ENCODE assay signal across 9 cellular contexts in genomic region chr10:124403548-124403947, GRCh38. TPM values are rescaled to one million over a fixed set of nuclear protein-coding genes. Genes with fewer than 3 reads are reported as not detected.
DNase-seq lines count a peak whose midpoint lies in the region; ATAC-seq and TF ChIP-seq lines count a peak whose summit lies in the region.
"Had no signal": no experiment of that assay in that cellular context is flagged by ENCODE, and none has a peak within 500 bp of the region (broad histone marks: within the 10 kb centered on the region; RNA-seq: fewer than 3 reads in every experiment).

No MANE protein-coding gene starts in this region.

- peak overlapping the region; percentile 5 for H3K4me3 Mint-ChIP-seq in activated T-helper 17 cell treated with anti-CD3 and anti-CD28 coated beads, Interleukin-2, amount 50 U/mL, for 72 hours

- peaks cover 78% of the 10 kb centered on the region for H3K36me3 Mint-ChIP-seq in activated T-helper 17 cell treated with anti-CD3 and anti-CD28 coated beads, Interleukin-2, amount 50 U/mL, for 72 hours (ENCODE audit: low read depth)

- no peaks in the 10 kb centered on the region for H3K9me3 Mint-ChIP-seq in activated T-helper 17 cell treated with anti-CD3 and anti-CD28 coated beads, Interleukin-2, amount 50 U/mL, for 72 hours

- TF ChIP-seq POLR2A in prostate gland (IDR thresholded peaks at IDR 0.05): no peak

- H3K27ac Mint-ChIP-seq in activated T-helper 17 cell treated with anti-CD3 and anti-CD28 coated beads, Interleukin-2, amount 50 U/mL, for 72 hours: peak overlapping the region; percentile 67

- peak; percentile 85 for ATAC-seq in GM21381 (IDR thresholded peaks at IDR 0.05; ENCODE audit: unreplicated experiment)
- peak; percentile 99 for ATAC-seq in activated T-helper 17 cell treated with anti-CD3 and anti-CD28 coated beads, Interleukin-2, amount 50 U/mL, for 72 hours (replicated peaks)
- ATAC-seq in Right ventricle myocardium superior (ENCODE audit: poor library complexity): peak; percentile 96

- H3K27ac ChIP-seq in prostate gland: no peak overlapping the region

- WGBS in prostate gland: 60% methylated on average over 8 of the region's 8 CpGs

- H3K9me3 ChIP-seq in prostate gland: no peaks in the 10 kb centered on the region

- peak in 3 of 4 experiments; percentile 38 to 48 (median 43) for TF ChIP-seq CTCF in prostate gland (IDR thresholded peaks at IDR 0.05)

- no peaks in the 10 kb centered on the region for H3K4me1 ChIP-seq in prostate gland (replicated peaks)

- H3K36me3 ChIP-seq in prostate gland: peaks cover 0 to 5% of the 10 kb centered on the region in 2 donors

- no peaks in the 10 kb centered on the region for H3K27me3 ChIP-seq in prostate gland (replicated peaks; ENCODE audit: insufficient read depth)

- no peaks in the 10 kb centered on the region for H3K27me3 Mint-ChIP-seq in activated T-helper 17 cell treated with anti-CD3 and anti-CD28 coated beads, Interleukin-2, amount 50 U/mL, for 72 hours

- H3K4me3 ChIP-seq in prostate gland: no peak overlapping the region

- DNase-seq in ELF-1 (ENCODE audit: low read depth, low spot score) (peak; percentile 85), HS-27A (ENCODE audit: low read depth) (peak; percentile 17), NCI-H748 treated with DMSO at 0.1 percent for 48 hours (lab: John Stamatoyannopoulos, UW) (peak; percentile 53), Right ventricle myocardium superior (no peak), prostate gland (ENCODE audit: low spot score) (peak; percentile 20), GOT3 (lab: John Stamatoyannopoulos, UW) (no peak)

- H3K4me1 Mint-ChIP-seq in activated T-helper 17 cell treated with anti-CD3 and anti-CD28 coated beads, Interleukin-2, amount 50 U/mL, for 72 hours: no peaks in the 10 kb centered on the region

- intact Hi-C loops in Right ventricle myocardium superior (cut with DNase I): no loop called here
- intact Hi-C loops in prostate gland (cut with DNase I): loop anchor here (10.0 kb wide), 1 partner anchor 1259 kb away; the partner anchor contains the start of gene HMX2

RNA-seq across cellular contexts. Expression of gene OAT, which starts 15.2 kb away (rescaled TPM):
- 10 to 100 TPM; 21.0 to 35.6 TPM for total RNA-seq in activated T-helper 17 cell treated with anti-CD3 and anti-CD28 coated beads, Interleukin-2, amount 50 U/mL, for 72 hours
- total RNA-seq in Right ventricle myocardium superior (19.8 TPM), prostate gland (100 to 1,000 TPM in 1 of 2 donors, 10 to 100 TPM in 1; 86.3 to 139 TPM)

RNA-seq across cellular contexts. Expression of gene NKX1-2, which starts 46.3 kb away (rescaled TPM):
- total RNA-seq in activated T-helper 17 cell treated with anti-CD3 and anti-CD28 coated beads, Interleukin-2, amount 50 U/mL, for 72 hours: not detected
- total RNA-seq in Right ventricle myocardium superior (not detected), prostate gland (under 1 TPM; 0.14 to 0.85 TPM)
- total RNA-seq: urinary bladder had no signal

RNA-seq across cellular contexts. Expression of gene LHPP, which starts 58.1 kb away (rescaled TPM):
- 10 to 100 TPM in 1 of 2 donors, 1 to 10 TPM in 1; 7.4 to 10.6 TPM for total RNA-seq in activated T-helper 17 cell treated with anti-CD3 and anti-CD28 coated beads, Interleukin-2, amount 50 U/mL, for 72 hours
- 7.4 TPM for total RNA-seq in Right ventricle myocardium superior
- total RNA-seq in prostate gland: 10 to 100 TPM; 21.9 to 43.3 TPM

Comparison
In these comparisons a context has a peak if more than half of its experiments do, and no peak if none do; other contexts are left out.
1. DNase-seq: peak in ELF-1 (single experiment), HS-27A (single experiment), NCI-H748 treated with DMSO at 0.1 percent for 48 hours (single experiment) and prostate gland (single experiment); none in Right ventricle myocardium superior (single experiment) and GOT3 (single experiment).
2. Peak in every context shown above with its lines, with median percentiles within 50 percentile points of each other: ATAC-seq.